ENCODE assay signal across 19 cellular contexts in the genomic region with DNA sequence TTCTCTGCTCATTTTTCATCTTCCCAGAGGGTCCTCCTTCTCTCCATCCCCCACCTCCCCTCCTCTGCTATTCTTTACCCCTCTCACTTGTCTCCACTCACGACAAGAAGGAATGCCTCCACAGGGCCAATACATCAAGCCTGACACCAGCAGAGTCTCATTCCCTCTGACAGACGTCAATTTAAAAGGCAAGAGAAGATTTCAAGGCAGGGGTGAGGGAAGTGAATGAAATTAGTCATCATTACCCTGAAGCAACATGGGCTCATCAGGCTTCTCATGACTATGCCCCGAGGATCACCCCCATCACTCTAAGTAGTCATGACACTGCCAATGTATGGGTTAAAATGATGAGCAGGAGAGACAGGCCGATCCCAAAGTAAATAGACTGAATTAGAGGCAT.
"Had no signal": no experiment of that assay in that cellular context is flagged by ENCODE, and none has a peak within 500 bp of the region (broad histone marks: within the 10 kb centered on the region; RNA-seq: fewer than 3 reads in every experiment).

No MANE protein-coding gene starts in this region.

- H3K36me3 Mint-ChIP-seq: activated CD4-positive, alpha-beta memory T cell treated with anti-CD3 and anti-CD28 coated beads for 36 hours; activated naive CD4-positive, alpha-beta T cell treated with anti-CD3 and anti-CD28 coated beads, Interleukin-2, amount 10 ng/mL, durations not matched to agents 7 days and 5 days; naive thymus-derived CD4-positive, alpha-beta T cell; neural progenitor cell had no signal

- H3K27me3 Mint-ChIP-seq: activated CD4-positive, alpha-beta memory T cell treated with anti-CD3 and anti-CD28 coated beads for 36 hours; activated naive CD4-positive, alpha-beta T cell treated with anti-CD3 and anti-CD28 coated beads, Interleukin-2, amount 10 ng/mL, durations not matched to agents 7 days and 5 days; naive thymus-derived CD4-positive, alpha-beta T cell; stimulated activated naive B cell treated with anti-CD40 and anti-IgM and Interleukin-4, amounts not matched to agents 10 μg/mL and 1 μg/mL and 100 μg/mL, for 72 hours had no signal

- ATAC-seq: activated T-cell treated with anti-CD3 and anti-CD28 coated beads, Interleukin-2, amount 50 U/mL, for 72 hours; heart right ventricle; left lobe of liver; lower lobe of right lung; naive thymus-derived CD4-positive, alpha-beta T cell; right cardiac atrium had no signal

- H3K4me1 Mint-ChIP-seq: activated naive CD4-positive, alpha-beta T cell treated with anti-CD3 and anti-CD28 coated beads, Interleukin-2, amount 10 ng/mL, durations not matched to agents 7 days and 5 days; naive thymus-derived CD4-positive, alpha-beta T cell had no signal

- H3K27ac Mint-ChIP-seq: activated CD4-positive, alpha-beta memory T cell treated with anti-CD3 and anti-CD28 coated beads for 36 hours; activated naive CD4-positive, alpha-beta T cell treated with anti-CD3 and anti-CD28 coated beads, Interleukin-2, amount 10 ng/mL, durations not matched to agents 7 days and 5 days; activated T-cell treated with anti-CD3 and anti-CD28 coated beads, Interleukin-2, amount 50 U/mL, for 72 hours; naive thymus-derived CD4-positive, alpha-beta T cell; neural progenitor cell had no signal

- DNase-seq: activated CD4-positive, alpha-beta memory T cell treated with anti-CD3 and anti-CD28 coated beads for 36 hours; activated CD4-positive, alpha-beta T cell treated with anti-CD3 and anti-CD28 coated beads for 48 hours; activated effector memory CD4-positive, alpha-beta T cell treated with Interleukin-2 at 50 U/mL for 16 hours; activated naive CD4-positive, alpha-beta T cell treated with anti-CD3 and anti-CD28 coated beads, Interleukin-2, amount 10 ng/mL, durations not matched to agents 7 days and 5 days; activated T-cell treated with anti-CD3 and anti-CD28 coated beads, Interleukin-2, amount 50 U/mL, for 72 hours; amygdala; cortex of kidney; heart right ventricle; kidney; lower lobe of right lung; naive thymus-derived CD4-positive, alpha-beta T cell; right cardiac atrium; stimulated activated CD4-positive, alpha-beta T cell treated with anti-CD3 and anti-CD28 coated beads, Interleukin-1b, Interleukin-23, amount 100 ng/mL, for 48 hours; stimulated activated naive B cell treated with anti-CD40 and anti-IgM and Interleukin-4, amounts not matched to agents 10 μg/mL and 1 μg/mL and 100 μg/mL, for 72 hours; T-helper 9 cell; transverse colon; uterus had no signal

- H3K9me3 Mint-ChIP-seq: activated CD4-positive, alpha-beta memory T cell treated with anti-CD3 and anti-CD28 coated beads for 36 hours; activated naive CD4-positive, alpha-beta T cell treated with anti-CD3 and anti-CD28 coated beads, Interleukin-2, amount 10 ng/mL, durations not matched to agents 7 days and 5 days had no signal

- H3K4me3 Mint-ChIP-seq: activated CD4-positive, alpha-beta memory T cell treated with anti-CD3 and anti-CD28 coated beads for 36 hours; activated naive CD4-positive, alpha-beta T cell treated with anti-CD3 and anti-CD28 coated beads, Interleukin-2, amount 10 ng/mL, durations not matched to agents 7 days and 5 days; naive thymus-derived CD4-positive, alpha-beta T cell; neural progenitor cell had no signal
